11 cellular contexts compared by ENCODE assay signal in genomic region chr5:178288373-178289368, GRCh38. TPM values are rescaled to one million over a fixed set of nuclear protein-coding genes. Genes with fewer than 3 reads are reported as not detected.
DNase-seq lines count a peak whose midpoint lies in the region; ATAC-seq and TF ChIP-seq lines count a peak whose summit lies in the region.
"Had no signal": no experiment of that assay in that cellular context is flagged by ENCODE, and none has a peak within 500 bp of the region (broad histone marks: within the 10 kb centered on the region; RNA-seq: fewer than 3 reads in every experiment).

No MANE protein-coding gene starts in this region.

- peak; percentile 47 for DNase-seq in G401 (ENCODE audit: low spot score)
- DNase-seq in NCI-H345 (lab: John Stamatoyannopoulos, UW) = peak; percentile 94
- peak; percentile 88 for DNase-seq in prostate gland (ENCODE audit: low spot score)
- no peak for DNase-seq in adrenal gland
- DNase-seq: NCI-H510A; stimulated activated CD4-positive, alpha-beta T cell treated with anti-CD3 and anti-CD28 coated beads, Interleukin-4, amount 100 ng/mL, for 1 hour had no signal

- H3K4me1 ChIP-seq in prostate gland (replicated peaks) (no peaks in the 10 kb centered on the region), adrenal gland (replicated peaks in 1 of 2) (no peaks in the 10 kb centered on the region)

- TF ChIP-seq CTCF in prostate gland (IDR thresholded peaks at IDR 0.05) (no peak), adrenal gland (IDR thresholded peaks at IDR 0.05) (no peak)

- no peak for TF ChIP-seq POLR2A in prostate gland (IDR thresholded peaks at IDR 0.05)
- no peak for TF ChIP-seq POLR2A in adrenal gland (IDR thresholded peaks at IDR 0.05)

- H3K27me3 ChIP-seq in prostate gland (replicated peaks; ENCODE audit: insufficient read depth) = no peaks in the 10 kb centered on the region
- no peaks in the 10 kb centered on the region for H3K27me3 ChIP-seq in adrenal gland

- peaks cover 36% of the 10 kb centered on the region for H3K4me1 Mint-ChIP-seq in dendritic cell treated with granulocyte-macrophage colony-stimulating factor and Interleukin-4, amounts not matched to agents 40 ng/mL and 50 ng/mL, for 4 days (ENCODE audit: low read depth)

- H3K9me3 ChIP-seq in prostate gland = no peaks in the 10 kb centered on the region
- H3K9me3 ChIP-seq in adrenal gland (replicated peaks in 1 of 3) = peaks cover 0 to 5% (median 0%) of the 10 kb centered on the region in 3 donors

- no peaks in the 10 kb centered on the region for H3K36me3 ChIP-seq in prostate gland
- H3K36me3 ChIP-seq in adrenal gland (replicated peaks in 1 of 2) = no peaks in the 10 kb centered on the region

- peaks cover 23% of the 10 kb centered on the region for H3K27me3 Mint-ChIP-seq in dendritic cell treated with granulocyte-macrophage colony-stimulating factor and Interleukin-4, amounts not matched to agents 40 ng/mL and 50 ng/mL, for 4 days

- in situ Hi-C loops in G401 (cut with HindIII; ENCODE audit: low sequenced_read_pairs) = no loop called here

- no peaks in the 10 kb centered on the region for H3K36me3 Mint-ChIP-seq in dendritic cell treated with granulocyte-macrophage colony-stimulating factor and Interleukin-4, amounts not matched to agents 40 ng/mL and 50 ng/mL, for 4 days (ENCODE audit: low read depth)

- WGBS in prostate gland = 36% methylated on average over 22 of the region's 22 CpGs
- WGBS in adrenal gland, 4 donors = 48 to 71% (median 58%) methylated on average over 17 to 22 of the region's 22 CpGs

- H3K27ac Mint-ChIP-seq in dendritic cell treated with granulocyte-macrophage colony-stimulating factor and Interleukin-4, amounts not matched to agents 40 ng/mL and 50 ng/mL, for 4 days = peak overlapping the region; percentile 2
- H3K27ac Mint-ChIP-seq: T-helper 1 cell treated with Interleukin-12 subunit alpha and Interleukin-12 subunit beta and Interleukin-4 antibody, amounts not matched to agents 30 μg/mL and 1 μg/mL, for 36 hours had no signal

- H3K4me3 ChIP-seq in prostate gland (no peak overlapping the region), adrenal gland (no peak overlapping the region)

- peak overlapping the region in 1 of 2 donors; percentile 14 for H3K27ac ChIP-seq in prostate gland
- no peak overlapping the region for H3K27ac ChIP-seq in adrenal gland

- no peak overlapping the region for H3K4me3 Mint-ChIP-seq in dendritic cell treated with granulocyte-macrophage colony-stimulating factor and Interleukin-4, amounts not matched to agents 40 ng/mL and 50 ng/mL, for 4 days
- H3K4me3 Mint-ChIP-seq: T-helper 1 cell treated with Interleukin-12 subunit alpha and Interleukin-12 subunit beta and Interleukin-4 antibody, amounts not matched to agents 30 μg/mL and 1 μg/mL, for 36 hours had no signal

- ATAC-seq in GM21723 (IDR thresholded peaks at IDR 0.05; ENCODE audit: unreplicated experiment) = no peak
- ATAC-seq in HG03025 (IDR thresholded peaks at IDR 0.05; ENCODE audit: low FRiP score, unreplicated experiment) = no peak
- no peak for ATAC-seq in GM19351 (IDR thresholded peaks at IDR 0.05; ENCODE audit: unreplicated experiment)

- intact Hi-C loops in dendritic cell treated with granulocyte-macrophage colony-stimulating factor and Interleukin-4, amounts not matched to agents 40 ng/mL and 50 ng/mL, for 4 days (cut with micrococcal nuclease) = loop anchor here (10.0 kb wide), 1 partner anchor 176 kb away; no protein-coding TSS in a partner anchor
- intact Hi-C loops in prostate gland (cut with DNase I) = no loop called here
- intact Hi-C loops in adrenal gland (cut with DNase I) = loop anchor here in 1 of 2 donors (10.0 kb wide), 1 partner anchor 546 kb away; no protein-coding TSS in a partner anchor

- H3K9me3 Mint-ChIP-seq in dendritic cell treated with granulocyte-macrophage colony-stimulating factor and Interleukin-4, amounts not matched to agents 40 ng/mL and 50 ng/mL, for 4 days = peaks cover 5% of the 10 kb centered on the region

RNA-seq across cellular contexts. Expression of gene PHYKPL, which starts 56.1 kb away (rescaled TPM):
- total RNA-seq in G401 (2014; rRNA removed; shearing (Covaris generic)) = 26.6 and 32.6 TPM in 2 replicates
- 100 to 1,000 TPM in 1 of 2 donors, 10 to 100 TPM in 1; 43.4 to 135 TPM for total RNA-seq in prostate gland
- 10 to 100 TPM; 15.0 to 93.2 (median 62.4) TPM for total RNA-seq in adrenal gland
- 100 to 1,000 TPM in 1 of 3 donors, 10 to 100 TPM in 2; 21.2 to 125 (median 89.6) TPM for polyA plus RNA-seq in adrenal gland

Comparison
In these comparisons a context has a peak if more than half of its experiments do, and no peak if none do; other contexts are left out.
1. DNase-seq: peak in G401 (single experiment), NCI-H345 (single experiment) and prostate gland (single experiment); none in adrenal gland (0 of 7).